ENCODE assay signal across 11 cellular contexts in genomic region chr20:62627901-62628612, GRCh38. TPM values are rescaled to one million over a fixed set of nuclear protein-coding genes. Genes with fewer than 3 reads are reported as not detected.
DNase-seq lines count a peak whose midpoint lies in the region; ATAC-seq and TF ChIP-seq lines count a peak whose summit lies in the region.
"Had no signal": no experiment of that assay in that cellular context is flagged by ENCODE, and none has a peak within 500 bp of the region (broad histone marks: within the 10 kb centered on the region; RNA-seq: fewer than 3 reads in every experiment).

No MANE protein-coding gene starts in this region.

- ATAC-seq in HG02678 (IDR thresholded peaks at IDR 0.05; ENCODE audit: unreplicated experiment): no peak
- no peak for ATAC-seq in GM19351 (IDR thresholded peaks at IDR 0.05; ENCODE audit: unreplicated experiment)

- peaks cover 0 to 5% (median 0%) of the 10 kb centered on the region in 11 experiments; a peak in 4 of 22 replicates for H3K9me3 ChIP-seq in BLaER1 treated with 17β-estradiol and CSF1 and Interleukin-3, amounts not matched to agents 10 nM and 100 nM (replicated peaks in 1 of 11)
- H3K9me3 ChIP-seq in GM23248 (ENCODE audit: low read depth) (no peaks in the 10 kb centered on the region), hepatocyte (ENCODE audit: low read depth) (no peaks in the 10 kb centered on the region)
- H3K9me3 ChIP-seq: thyroid gland had no signal

- peak overlapping the region; percentile 44 to 78 (median 66); a peak in 21 of 22 replicates for H3K9ac ChIP-seq in BLaER1 treated with 17β-estradiol and CSF1 and Interleukin-3, amounts not matched to agents 10 nM and 100 nM
- peak overlapping the region; percentile 0; the same call in 1 of the 2 replicates for H3K9ac ChIP-seq in GM23248

- H3K9me2 ChIP-seq in GM23248 (ENCODE audit: insufficient read depth): no peaks in the 10 kb centered on the region
- no peaks in the 10 kb centered on the region for H3K9me2 ChIP-seq in hepatocyte (replicated peaks; ENCODE audit: insufficient read depth)

- no peaks in the 10 kb centered on the region; the same call in 1 of the 2 replicates for H3F3A ChIP-seq in GM23248 (ENCODE audit: insufficient read depth)

- DNase-seq in GM23248 (peak; percentile 67), SW480 (ENCODE audit: low spot score) (peak; percentile 55), hepatocyte (ENCODE audit: low spot score) (no peak), NCI-H82 (lab: John Stamatoyannopoulos, UW) (no peak), hepatic stellate cell (ENCODE audit: low spot score) (no peak)
- DNase-seq: activated CD4-positive, alpha-beta T cell treated with anti-CD3 and anti-CD28 coated beads, Interleukin-2, amount 10 ng/mL, durations not matched to agents 24 days and 14 days; stimulated activated CD4-positive, alpha-beta T cell treated with anti-CD3 and anti-CD28 coated beads, Interleukin-1b, Interleukin-23, amount 100 ng/mL, for 48 hours; thyroid gland had no signal

- H3K4me3 ChIP-seq in BLaER1 treated with 17β-estradiol and CSF1 and Interleukin-3, amounts not matched to agents 10 nM and 100 nM: peak overlapping the region in 6 of 10 experiments; percentile 8 to 57 (median 26); a peak in 4 of 20 replicates
- H3K4me3 ChIP-seq in GM23248 (no peak overlapping the region), hepatocyte (no peak overlapping the region)
- H3K4me3 ChIP-seq: thyroid gland had no signal

- H3K27me3 ChIP-seq in BLaER1 treated with 17β-estradiol and CSF1 and Interleukin-3, amounts not matched to agents 10 nM and 100 nM: no peaks in the 10 kb centered on the region
- H3K27me3 ChIP-seq in GM23248 (replicated peaks; ENCODE audit: insufficient read depth) (peaks cover 12% of the 10 kb centered on the region), hepatocyte (no peaks in the 10 kb centered on the region)
- H3K27me3 ChIP-seq: thyroid gland had no signal

- H4K20me1 ChIP-seq in BLaER1 treated with 17β-estradiol and CSF1 and Interleukin-3, amounts not matched to agents 10 nM and 100 nM: no peaks in the 10 kb centered on the region
- H4K20me1 ChIP-seq in GM23248 (ENCODE audit: insufficient read depth) (no peaks in the 10 kb centered on the region), hepatocyte (ENCODE audit: insufficient read depth, poor library complexity, severe bottlenecking) (no peaks in the 10 kb centered on the region)

- H3K4me1 ChIP-seq in BLaER1 treated with 17β-estradiol and CSF1 and Interleukin-3, amounts not matched to agents 10 nM and 100 nM: peaks cover 98 to 100% (median 100%) of the 10 kb centered on the region in 10 experiments
- H3K4me1 ChIP-seq in GM23248 (ENCODE audit: insufficient read depth) (peaks cover 12% of the 10 kb centered on the region), hepatocyte (ENCODE audit: insufficient read depth) (peaks cover 16% of the 10 kb centered on the region)

- H3K36me3 ChIP-seq in BLaER1 treated with 17β-estradiol and CSF1 and Interleukin-3, amounts not matched to agents 10 nM and 100 nM: no peaks in the 10 kb centered on the region
- H3K36me3 ChIP-seq in GM23248 (ENCODE audit: low read depth): no peaks in the 10 kb centered on the region
- no peaks in the 10 kb centered on the region for H3K36me3 ChIP-seq in hepatocyte (replicated peaks; ENCODE audit: insufficient read depth, low read depth)
- H3K36me3 ChIP-seq: thyroid gland had no signal

- peak overlapping the region; percentile 79 to 99 (median 94) for H3K4me2 ChIP-seq in BLaER1 treated with 17β-estradiol and CSF1 and Interleukin-3, amounts not matched to agents 10 nM and 100 nM
- H3K4me2 ChIP-seq in GM23248 (ENCODE audit: unreplicated experiment) (peak overlapping the region; percentile 4), hepatocyte (no peak overlapping the region)

- in situ Hi-C loops in GM23248 (cut with MboI): no loop called here

- H3K79me2 ChIP-seq in GM23248 (ENCODE audit: insufficient read depth) (no peaks in the 10 kb centered on the region), hepatocyte (no peaks in the 10 kb centered on the region)

- H2AFZ ChIP-seq in GM23248 (no peak overlapping the region), hepatocyte (no peak overlapping the region)

- 19 to 24% methylated on average over 10 of the region's 10 CpGs for WGBS in GM23248 (ENCODE audit: low coverage in 1 of 2, low lambda C conversion rate in 2 of 2, missing lambda C conversion rate in 2 of 2), 2 experiments
- WGBS in hepatocyte (ENCODE audit: low lambda C conversion rate, missing lambda C conversion rate): 72% methylated on average over 10 of the region's 10 CpGs

- no peak for TF ChIP-seq CTCF in hepatocyte (IDR thresholded peaks at IDR 0.05; ENCODE audit: poor library complexity)

- peak overlapping the region; percentile 63 to 93 (median 83) for H3K27ac ChIP-seq in BLaER1 treated with 17β-estradiol and CSF1 and Interleukin-3, amounts not matched to agents 10 nM and 100 nM
- H3K27ac ChIP-seq in GM23248 (no peak overlapping the region), hepatocyte (peak overlapping the region; percentile 31)
- H3K27ac ChIP-seq: thyroid gland had no signal

RNA-seq across cellular contexts. Expression of gene SLCO4A1, which starts 14.2 kb away (rescaled TPM):
- total RNA-seq in GM23248 (2014; rRNA removed; shearing (Covaris generic)): 0.22 TPM in 1 of 2 replicates, not detected in the other
- polyA plus RNA-seq in GM23248 (2016; fragmentation: Nextera tagmentation; extraction: Ambion mirVana) (0.10 and 0.43 TPM in 2 replicates), hepatocyte (87.3 and 99.0 TPM in 2 replicates)
- 25.8 and 26.7 TPM in 2 replicates for total RNA-seq in hepatocyte

Comparison
In these comparisons a context has a peak if more than half of its experiments do, and no peak if none do; other contexts are left out.
1. H3K4me3 ChIP-seq: peak in BLaER1 treated with 17β-estradiol and CSF1 and Interleukin-3, amounts not matched to agents 10 nM and 100 nM (6 of 10); none in GM23248 (single experiment) and hepatocyte (single experiment).
2. DNase-seq: peak in GM23248 (single experiment) and SW480 (single experiment); none in hepatocyte (single experiment), NCI-H82 (single experiment) and hepatic stellate cell (single experiment).
3. RNA of gene SLCO4A1, which starts 14.2 kb away (total RNA-seq): 25.8 to 26.7 TPM in hepatocyte; 0.22 TPM in GM23248; every median in the first group is over 10 times any median in the second.